In genomic region chr6:80001337-80001736, GRCh38 we compare ENCODE assay signal across 25 cellular contexts. TPM values are rescaled to one million over a fixed set of nuclear protein-coding genes. Genes with fewer than 3 reads are reported as not detected.
DNase-seq lines count a peak whose midpoint lies in the region; ATAC-seq, FAIRE-seq and TF ChIP-seq lines count a peak whose summit lies in the region.
"Had no signal": no experiment of that assay in that cellular context is flagged by ENCODE, and none has a peak within 500 bp of the region (broad histone marks: within the 10 kb centered on the region; RNA-seq: fewer than 3 reads in every experiment).

No MANE protein-coding gene starts in this region.

- no peaks in the 10 kb centered on the region for H3K9me3 Mint-ChIP-seq in neural crest cell
- H3K9me3 Mint-ChIP-seq: CD8-positive, alpha-beta memory T cell had no signal

- intact Hi-C loops in IMR-90 (cut with micrococcal nuclease) (no loop called here), K562 (cut with micrococcal nuclease) (no loop called here)

- BruUV-seq in IMR-90 (replicated peaks; lab: Mats Ljungman, UMichigan) (no TSS peak), K562 (replicated peaks; lab: Mats Ljungman, UMichigan) (no TSS peak)

- peaks cover 18% of the 10 kb centered on the region for H3K79me2 ChIP-seq in K562 (ENCODE audit: control insufficient read depth, insufficient read depth, low read length)

- ATAC-seq in IMR-90 (ENCODE audit: low read depth) (no peak), K562 (no peak)
- ATAC-seq: GM12878 had no signal

- H3K9ac ChIP-seq in IMR-90 (ENCODE audit: low read depth, low read length) = no peak overlapping the region
- no peak overlapping the region for H3K9ac ChIP-seq in K562 (ENCODE audit: insufficient read depth in 1 of 2, low read depth in 2 of 2, low read length in 2 of 2)
- H3K9ac ChIP-seq: BLaER1 had no signal

- in situ Hi-C loops in IMR-90 (cut with MboI; ENCODE audit: low sequenced_read_pairs) = loop anchor here (10.0 kb wide), 1 partner anchor 57 kb away; the partner anchor contains the start of gene ELOVL4
- in situ Hi-C loops in K562 (cut with MboI) = no loop called here

- H3K27ac Mint-ChIP-seq in neural crest cell (ENCODE audit: unreplicated experiment) = no peak overlapping the region
- H3K27ac Mint-ChIP-seq: CD14-positive monocyte; CD4-positive, CD25-positive, alpha-beta regulatory T cell had no signal

- TF ChIP-seq RAD21 in IMR-90 (IDR thresholded peaks at IDR 0.05; ENCODE audit: low read length) (no peak), K562 (CRISPR knock-in tag; conservative IDR thresholded peaks at IDR 0.05 in 1 of 2, IDR thresholded peaks at IDR 0.05 in 1 of 2) (no peak)

- H3K36me3 Mint-ChIP-seq in neural crest cell (ENCODE audit: low read depth) = no peaks in the 10 kb centered on the region
- H3K36me3 Mint-ChIP-seq: CD14-positive monocyte; CD4-positive, CD25-positive, alpha-beta regulatory T cell had no signal

- H2AK9ac ChIP-seq in IMR-90 (replicated peaks; ENCODE audit: low read depth, low read length, poor library complexity) = no peak overlapping the region

- no peak for TF ChIP-seq EP300 in K562 (IDR thresholded peaks at IDR 0.05; ENCODE audit: low read length)

- no peak overlapping the region for H2AFZ ChIP-seq in IMR-90 (replicated peaks; ENCODE audit: low read length, poor library complexity)
- H2AFZ ChIP-seq in K562 (ENCODE audit: low read depth, low read length) = no peak overlapping the region

- H3K9me3 ChIP-seq in IMR-90 (ENCODE audit: control insufficient read depth, insufficient read depth, low read length) (no peaks in the 10 kb centered on the region), K562 (replicated peaks; ENCODE audit: control insufficient read depth, insufficient read depth, low read depth, low read length) (no peaks in the 10 kb centered on the region; the same call in 1 of the 2 replicates), small intestine (ENCODE audit: control insufficient read depth, low read depth) (no peaks in the 10 kb centered on the region)
- H3K9me3 ChIP-seq: BE2C, BLaER1 had no signal

- peaks cover 34% of the 10 kb centered on the region for H3K4me1 Mint-ChIP-seq in neural crest cell

- H3K4ac ChIP-seq in IMR-90 (ENCODE audit: low read depth, low read length) = no peak overlapping the region

- peaks cover 7 to 9% of the 10 kb centered on the region in 2 experiments; a peak in 3 of 4 replicates for H3K79me1 ChIP-seq in IMR-90 (ENCODE audit: low read depth in 1 of 2, low read length in 2 of 2)

- CTCF ChIA-PET in IMR-90 (lab: Yijun Ruan, JAX) = interaction anchor here (1.0 kb wide), 1 partner anchor 52 kb away, joined by 5 read pairs; no protein-coding TSS in a partner anchor
- CTCF ChIA-PET in K562 (lab: Yijun Ruan, JAX; ENCODE audit: low intra/inter-chr PET ratio) = no interaction called here

- H3K27me3 Mint-ChIP-seq in neural crest cell (ENCODE audit: low read depth) = peaks cover 12% of the 10 kb centered on the region

- no peaks in the 10 kb centered on the region for H4K20me1 ChIP-seq in IMR-90 (ENCODE audit: insufficient read depth, low read length)
- H4K20me1 ChIP-seq in K562 (replicated peaks; ENCODE audit: control insufficient read depth, insufficient read depth, low read length) = no peaks in the 10 kb centered on the region
- H4K20me1 ChIP-seq: BLaER1 had no signal

- no peak overlapping the region for H4K5ac ChIP-seq in IMR-90 (ENCODE audit: low read depth, low read length)

- H2BK120ac ChIP-seq in IMR-90 (ENCODE audit: low read depth, low read length) = no peak overlapping the region

- H3K4me1 ChIP-seq in IMR-90 (ENCODE audit: control insufficient read depth, insufficient read depth, low read length) (no peaks in the 10 kb centered on the region), K562 (replicated peaks in 1 of 2; ENCODE audit: control insufficient read depth in 2 of 2, insufficient read depth in 2 of 2, low read length in 2 of 2) (peaks cover 0 to 6% of the 10 kb centered on the region in 2 experiments; a peak in 3 of 5 replicates), small intestine (ENCODE audit: control insufficient read depth in 2 of 2, insufficient read depth in 1 of 2, low read depth in 1 of 2, low read length in 1 of 2) (no peaks in the 10 kb centered on the region)
- H3K4me1 ChIP-seq: BE2C had no signal

- H4K91ac ChIP-seq in IMR-90 (ENCODE audit: insufficient read depth, low read depth, low read length) = no peak overlapping the region

- FAIRE-seq in K562 (lab: Jason Lieb, UNC) = no peak
- no peak for FAIRE-seq in small intestine (lab: Jason Lieb, UNC)
- FAIRE-seq: GM12878, GM12892, GM18507 had no signal

- H3K27ac ChIP-seq in IMR-90 (ENCODE audit: insufficient read depth, low read length) = no peak overlapping the region
- no peak overlapping the region for H3K27ac ChIP-seq in K562 (ENCODE audit: extremely low read depth, low read depth, low read length)
- no peak overlapping the region for H3K27ac ChIP-seq in small intestine (ENCODE audit: low read depth in 1 of 2, low read length in 1 of 2)
- H3K27ac ChIP-seq: BLaER1 had no signal

- DNase-seq in IMR-90 = no peak
- no peak for DNase-seq in K562 (ENCODE audit: extremely low read depth in 1 of 4, low spot score in 3 of 4)
- DNase-seq in neural crest cell (ENCODE audit: low read depth, low spot score) = no peak
- no peak for DNase-seq in small intestine
- DNase-seq in H7 = no peak
- DNase-seq: 8988T; ACHN; BE2C; C1 segment of cervical spinal cord; CD4-positive, alpha-beta memory T cell; CD4-positive, CD25-positive, alpha-beta regulatory T cell; CD8-positive, alpha-beta memory T cell; COR-L47; DMS 273 treated with DMSO at 0.1 percent for 48 hours; DMS153; DMS53; DMS79; DND-41; EL; GDM1 had no signal

- no peak for TF ChIP-seq POLR2A in IMR-90 (IDR thresholded peaks at IDR 0.05; ENCODE audit: low read depth, low read length)
- TF ChIP-seq POLR2A in K562 (conservative IDR thresholded peaks at IDR 0.05) = no peak

- H3K27me3 ChIP-seq in IMR-90 (ENCODE audit: control insufficient read depth, insufficient read depth, low read length) = peaks cover 3% of the 10 kb centered on the region; the same call in 1 of the 2 replicates
- H3K27me3 ChIP-seq in K562 (ENCODE audit: control insufficient read depth in 2 of 2, insufficient read depth in 2 of 2, low read length in 2 of 2) = no peaks in the 10 kb centered on the region
- H3K27me3 ChIP-seq in small intestine (ENCODE audit: control insufficient read depth in 2 of 2, insufficient read depth in 2 of 2, low read length in 2 of 2) = peaks cover 0 to 4% of the 10 kb centered on the region in 2 donors
- no peaks in the 10 kb centered on the region for H3K27me3 ChIP-seq in H7 (ENCODE audit: control insufficient read depth, insufficient read depth, low read length)
- H3K27me3 ChIP-seq: BE2C, BLaER1 had no signal

- H3K4me3 ChIP-seq in IMR-90 (ENCODE audit: insufficient read depth, low read depth, low read length) (no peak overlapping the region), K562 (no peak overlapping the region), small intestine (ENCODE audit: low read depth in 1 of 2, low read length in 2 of 2) (no peak overlapping the region), H7 (ENCODE audit: insufficient read depth, low read depth, low read length) (no peak overlapping the region)
- H3K4me3 ChIP-seq: BLaER1, GM12878 had no signal

- H3K9me1 ChIP-seq in IMR-90 (ENCODE audit: insufficient read depth, low read length) (no peaks in the 10 kb centered on the region), K562 (ENCODE audit: control insufficient read depth, insufficient read depth, low read length) (no peaks in the 10 kb centered on the region)

- no peak overlapping the region for H2BK5ac ChIP-seq in IMR-90 (ENCODE audit: low read depth, low read length, poor library complexity, severe bottlenecking)

- TF ChIP-seq CTCF in IMR-90 (conservative IDR thresholded peaks at IDR 0.05; ENCODE audit: low read depth, low read length) = no peak
- TF ChIP-seq CTCF in K562 (IDR thresholded peaks at IDR 0.05 in 2 of 3, conservative IDR thresholded peaks at IDR 0.05 in 1 of 3; ENCODE audit: insufficient read depth in 2 of 3, low read depth in 1 of 3, low read length in 3 of 3) = no peak
- TF ChIP-seq CTCF in neural crest cell (conservative IDR thresholded peaks at IDR 0.05) = no peak

- H2AK5ac ChIP-seq in IMR-90 (ENCODE audit: low read depth, low read length) = no peak overlapping the region

- no peak overlapping the region for H3K23ac ChIP-seq in IMR-90 (ENCODE audit: low read depth, low read length)

- dilution Hi-C loops in IMR-90 (cut with HindIII; ENCODE audit: low sequenced_read_pairs, unreplicated experiment) = no loop called here

- H3K56ac ChIP-seq in IMR-90 (ENCODE audit: extremely low read depth, insufficient read depth, low read length) = no peak overlapping the region

- no peak overlapping the region for H3K18ac ChIP-seq in IMR-90 (ENCODE audit: low read depth, low read length)

- H2BK15ac ChIP-seq in IMR-90 (ENCODE audit: low read depth, low read length) = no peak overlapping the region

- H3K4me2 ChIP-seq in IMR-90 (ENCODE audit: low read depth, low read length) = no peak overlapping the region
- H3K4me2 ChIP-seq in K562 (ENCODE audit: insufficient read depth, low read length) = no peak overlapping the region
- H3K4me2 ChIP-seq: BLaER1 had no signal

- H4K8ac ChIP-seq in IMR-90 (ENCODE audit: low read depth in 2 of 2, low read length in 2 of 2) = no peak overlapping the region

- H3K4me3 Mint-ChIP-seq in neural crest cell = peak overlapping the region; percentile 29
- H3K4me3 Mint-ChIP-seq: CD14-positive monocyte; CD4-positive, alpha-beta memory T cell had no signal

- no peak overlapping the region for H2BK20ac ChIP-seq in IMR-90 (ENCODE audit: low read depth, low read length)

- no peak overlapping the region for H3K14ac ChIP-seq in IMR-90 (replicated peaks; ENCODE audit: low read depth, low read length)

- WGBS in IMR-90 (ENCODE audit: extremely low coverage in 2 of 2, insufficient read length in 1 of 2), 2 experiments = no CpG with 5 or more reads among the region's 1 CpG
- WGBS in K562 (ENCODE audit: insufficient coverage, low coverage, missing lambda C conversion rate) = 5% methylated on average over 1 of the region's 1 CpG
- 66 to 80% (median 76%) methylated on average over 1 of the region's 1 CpG for WGBS in small intestine, 3 donors

- POLR2A ChIA-PET in IMR-90 (lab: Charles Lee; ENCODE audit: unreplicated experiment) = no interaction called here
- POLR2A ChIA-PET in K562 (lab: Yijun Ruan, JAX) = no interaction called here

- H3K36me3 ChIP-seq in IMR-90 (ENCODE audit: control insufficient read depth, insufficient read depth, low read length) (no peaks in the 10 kb centered on the region), K562 (ENCODE audit: control insufficient read depth, insufficient read depth, low read length) (peaks cover 5% of the 10 kb centered on the region; the same call in 2 of the 3 replicates), small intestine (ENCODE audit: control insufficient read depth in 2 of 2, insufficient read depth in 2 of 2, low read length in 2 of 2) (no peaks in the 10 kb centered on the region), H7 (replicated peaks; ENCODE audit: control insufficient read depth, insufficient read depth, low read length) (no peaks in the 10 kb centered on the region)
- H3K36me3 ChIP-seq: BE2C, BLaER1 had no signal

RNA-seq across cellular contexts. Expression of gene TTK, which starts 3.1 kb away (rescaled TPM):
- total RNA-seq in IMR-90 (2012; rRNA removed) = 21.5 and 35.3 TPM in 2 replicates
- polyA plus RNA-seq in IMR-90 (2012; rRNA removed) = 7.2 and 7.5 TPM in 2 replicates
- polyA plus RNA-seq in IMR-90 (2012; cell fraction: cytosol; rRNA removed) = 0.66 and 1.2 TPM in 2 replicates
- 0.40 and 4.6 TPM in 2 replicates for polyA plus RNA-seq in IMR-90 (2012; cell fraction: nucleus; rRNA removed; ENCODE audit: low replicate concordance)
- 18.1 and 90.2 TPM in 2 replicates for total RNA-seq in K562 (2011; cell fraction: chromatin; rRNA removed; ENCODE audit: low replicate concordance)
- total RNA-seq in K562 (2011; cell fraction: nucleolus; rRNA removed) = 7.5 and 12.5 TPM in 2 replicates
- total RNA-seq in K562 (2011; cell fraction: nucleoplasm; rRNA removed) = 16.5 and 24.0 TPM in 2 replicates
- total RNA-seq in K562 (2014; rRNA removed) = 31.9 and 35.8 TPM in 2 replicates
- 58.9 and 73.0 TPM in 2 replicates for total RNA-seq in K562 (2014; rRNA removed; fragmentation: Illumina TruSeq; extraction: Trizol)
- 49.5 and 54.3 TPM in 2 replicates for total RNA-seq in K562 (2015; rRNA removed; fragmentation: Illumina TruSeq; extraction: Trizol)
- total RNA-seq in K562 (2021) = 37.7 and 38.3 TPM in 2 replicates
- 41.9 and 54.5 TPM in 2 replicates for polyA plus RNA-seq in K562 (2011; rRNA removed)
- polyA plus RNA-seq in K562 (2011; cell fraction: cytosol; rRNA removed) = 5.2 and 12.0 TPM in 2 replicates
- polyA plus RNA-seq in K562 (2011; cell fraction: nucleus; rRNA removed) = 24.4 and 50.2 TPM in 2 replicates
- 23.6 and 31.3 TPM in 2 replicates for polyA plus RNA-seq in K562 (2012)
- 46.2 and 58.2 TPM in 2 replicates for polyA plus RNA-seq in K562 (2014; fragmentation: Illumina TruSeq; extraction: Trizol)
- 10 to 100 TPM; 32.7 to 52.8 TPM for polyA plus RNA-seq in K562 (2014; fragmentation: Nextera tagmentation; extraction: Ambion mirVana)
- 32.2 and 33.3 TPM in 2 replicates for polyA plus RNA-seq in K562 (2014; rRNA removed)
- 70.0 and 76.9 TPM in 2 replicates for polyA minus RNA-seq in K562 (2011; rRNA and poly(A)+ RNA removed)
- 18.8 and 25.3 TPM in 2 replicates for polyA minus RNA-seq in K562 (2011; cell fraction: cytosol; rRNA and poly(A)+ RNA removed)
- polyA minus RNA-seq in K562 (2011; cell fraction: nucleus; rRNA and poly(A)+ RNA removed) = 21.5 and 66.2 TPM in 2 replicates
- total RNA-seq in neural crest cell = 45.0 and 45.5 TPM in 2 replicates
- polyA plus RNA-seq in small intestine = 1 to 10 TPM in 1 of 3 donors, under 1 TPM in 1, not detected in 1; 0.45 to 9.8 TPM
- total RNA-seq in H7 (2014; rRNA removed; shearing (Covaris generic)) = 69.0 and 97.9 TPM in 2 replicates
- polyA plus RNA-seq: CD14-positive monocyte had no signal

RNA-seq across cellular contexts. Expression of gene ELOVL4, which starts 54.0 kb away (rescaled TPM):
- 2.3 and 5.0 TPM in 2 replicates for total RNA-seq in IMR-90 (2012; rRNA removed)
- polyA plus RNA-seq in IMR-90 (2012; rRNA removed) = 1.5 and 2.2 TPM in 2 replicates
- polyA plus RNA-seq in IMR-90 (2012; cell fraction: cytosol; rRNA removed) = 0.67 and 0.86 TPM in 2 replicates
- polyA plus RNA-seq in IMR-90 (2012; cell fraction: nucleus; rRNA removed; ENCODE audit: low replicate concordance) = 0.34 and 0.96 TPM in 2 replicates
- total RNA-seq in K562 (2011; cell fraction: chromatin; rRNA removed; ENCODE audit: low replicate concordance) = not detected in 2 replicates
- not detected in 2 replicates for total RNA-seq in K562 (2011; cell fraction: nucleolus; rRNA removed)
- total RNA-seq in K562 (2011; cell fraction: nucleoplasm; rRNA removed) = not detected in 2 replicates
- not detected in 2 replicates for total RNA-seq in K562 (2014; rRNA removed)
- not detected in 2 replicates for total RNA-seq in K562 (2014; rRNA removed; fragmentation: Illumina TruSeq; extraction: Trizol)
- total RNA-seq in K562 (2015; rRNA removed; fragmentation: Illumina TruSeq; extraction: Trizol) = not detected in 2 replicates
- not detected in 2 replicates for total RNA-seq in K562 (2021)
- not detected in 2 replicates for polyA plus RNA-seq in K562 (2011; rRNA removed)
- polyA plus RNA-seq in K562 (2011; cell fraction: cytosol; rRNA removed) = not detected in 2 replicates
- not detected in 2 replicates for polyA plus RNA-seq in K562 (2011; cell fraction: nucleus; rRNA removed)
- polyA plus RNA-seq in K562 (2012) = not detected in 2 replicates
- not detected in 2 replicates for polyA plus RNA-seq in K562 (2014; fragmentation: Illumina TruSeq; extraction: Trizol)
- polyA plus RNA-seq in K562 (2014; fragmentation: Nextera tagmentation; extraction: Ambion mirVana) = not detected
- polyA plus RNA-seq in K562 (2014; rRNA removed) = not detected in 2 replicates
- polyA minus RNA-seq in K562 (2011; rRNA and poly(A)+ RNA removed) = not detected in 2 replicates
- not detected in 2 replicates for polyA minus RNA-seq in K562 (2011; cell fraction: cytosol; rRNA and poly(A)+ RNA removed)
- not detected in 2 replicates for polyA minus RNA-seq in K562 (2011; cell fraction: nucleus; rRNA and poly(A)+ RNA removed)
- total RNA-seq in neural crest cell = 9.0 and 10.1 TPM in 2 replicates
- polyA plus RNA-seq in small intestine = 1 to 10 TPM in 1 of 3 donors, not detected in 2; 1.7 TPM
- 4.8 and 5.1 TPM in 2 replicates for total RNA-seq in H7 (2014; rRNA removed; shearing (Covaris generic))
- total RNA-seq: CD4-positive, CD25-positive, alpha-beta regulatory T cell had no signal
- polyA plus RNA-seq: CD14-positive monocyte had no signal
